1 cellular context compared by ENCODE assay signal in genomic region chr4:173332963-173333657, GRCh38.
TF ChIP-seq lines count a peak whose summit lies in the region.

No MANE protein-coding gene starts in this region.

TF ChIP-seq in SK-N-SH treated with all-trans-retinoic acid at 6 μM for 48 hours, 23 proteins besides CTCF, POLR2A, EP300 and RAD21 (continued from another document):
- TF ChIP-seq ZNF70 (CRISPR knock-in tag; IDR thresholded peaks at IDR 0.05) (no peak), TOX (CRISPR knock-in tag; IDR thresholded peaks at IDR 0.05; ENCODE audit: borderline replicate concordance) (no peak), ZC3H10 (CRISPR knock-in tag; IDR thresholded peaks at IDR 0.05) (no peak), ZFP30 (CRISPR knock-in tag; IDR thresholded peaks at IDR 0.05) (no peak), TCF4 (CRISPR knock-in tag; IDR thresholded peaks at IDR 0.05; ENCODE audit: borderline replicate concordance) (no peak)
